In genomic region chr1:201191723-201192477, GRCh38 we compare ENCODE assay signal across 9 cellular contexts. TPM values are rescaled to one million over a fixed set of nuclear protein-coding genes. Genes with fewer than 3 reads are reported as not detected.
A peak's percentile ranks its signal among the peaks of the same experiment; 100 is the strongest.
DNase-seq lines count a peak whose midpoint lies in the region; ATAC-seq and TF ChIP-seq lines count a peak whose summit lies in the region.
"Had no signal": no experiment of that assay in that cellular context is flagged by ENCODE, and none has a peak within 500 bp of the region (broad histone marks: within the 10 kb centered on the region; RNA-seq: fewer than 3 reads in every experiment).

No MANE protein-coding gene starts in this region.

- CTCF ChIA-PET in BJ (lab: Yijun Ruan, JAX): interaction anchor here (0.5 to 0.9 kb wide), 3 partner anchors 31 to 93 kb away, joined by 3 read pairs; no protein-coding TSS in a partner anchor

- H3K9ac ChIP-seq in skeletal muscle tissue (ENCODE audit: low read depth in 1 of 3, low read length in 3 of 3): peak overlapping the region; percentile 35 to 99 (median 42)

- ATAC-seq in HG03432 (IDR thresholded peaks at IDR 0.05; ENCODE audit: unreplicated experiment) (no peak), GM18861 (IDR thresholded peaks at IDR 0.05; ENCODE audit: unreplicated experiment) (no peak)

- POLR2A ChIA-PET in BJ (lab: Charles Lee): no interaction called here

- H3K27ac ChIP-seq in skeletal muscle tissue (ENCODE audit: low read depth, low read length): peak overlapping the region; percentile 64

- H3K27me3 ChIP-seq in BJ (ENCODE audit: control insufficient read depth, insufficient read depth, low read length): no peaks in the 10 kb centered on the region; the same call in 1 of the 2 replicates
- peaks cover 0 to 3% (median 0%) of the 10 kb centered on the region in 3 donors for H3K27me3 ChIP-seq in skeletal muscle tissue (ENCODE audit: control insufficient read depth in 3 of 3, insufficient read depth in 3 of 3, low read length in 3 of 3)

- no peaks in the 10 kb centered on the region for H3K9me3 ChIP-seq in skeletal muscle tissue (ENCODE audit: control insufficient read depth in 3 of 3, low read length in 3 of 3)

- H3K4me1 ChIP-seq in skeletal muscle tissue (ENCODE audit: control insufficient read depth in 3 of 3, insufficient read depth in 3 of 3, low read length in 3 of 3): peaks cover 30 to 41% (median 37%) of the 10 kb centered on the region in 3 donors

- no peak overlapping the region for H3K4me3 ChIP-seq in BJ (ENCODE audit: low read depth, low read length)
- no peak overlapping the region for H3K4me3 ChIP-seq in cardiac fibroblast (replicated peaks in 1 of 2; ENCODE audit: low read depth in 2 of 2, low read length in 2 of 2)
- peak overlapping the region; percentile 53 to 97 (median 64) for H3K4me3 ChIP-seq in skeletal muscle tissue (ENCODE audit: low read length in 3 of 3)

- DNase-seq in BJ (ENCODE audit: low read depth) (peak; percentile 44), NCI-H226 (peak; percentile 77), cardiac fibroblast (ENCODE audit: low read depth in 2 of 2) (peak; percentile 51 to 91), medulla oblongata (ENCODE audit: extremely low spot score) (no peak), CD1c-positive myeloid dendritic cell (ENCODE audit: extremely low spot score) (no peak)
- DNase-seq: NCI-H526 had no signal

- H3K36me3 ChIP-seq in BJ (ENCODE audit: control insufficient read depth, insufficient read depth, low read length) (no peaks in the 10 kb centered on the region), skeletal muscle tissue (ENCODE audit: control insufficient read depth in 3 of 3, insufficient read depth in 3 of 3, low read length in 3 of 3) (peaks cover 0 to 36% (median 5%) of the 10 kb centered on the region in 3 donors)

- TF ChIP-seq CTCF in BJ (IDR thresholded peaks at IDR 0.05; ENCODE audit: insufficient read depth, low read depth, low read length) (no peak), cardiac fibroblast (IDR thresholded peaks at IDR 0.05; ENCODE audit: low read depth, low read length) (no peak)

RNA-seq across cellular contexts. Expression of gene IGFN1, which starts 1.3 kb away (rescaled TPM):
- polyA plus RNA-seq in BJ (2011; rRNA removed): not detected in 2 replicates
- polyA minus RNA-seq in BJ (2011; rRNA and poly(A)+ RNA removed): not detected in 2 replicates
- 0.52 TPM for total RNA-seq in skeletal muscle tissue

RNA-seq across cellular contexts. Expression of gene TMEM9, which starts 37.6 kb away (rescaled TPM):
- 121 and 171 TPM in 2 replicates for polyA plus RNA-seq in BJ (2011; rRNA removed)
- 64.7 and 85.3 TPM in 2 replicates for polyA minus RNA-seq in BJ (2011; rRNA and poly(A)+ RNA removed)
- total RNA-seq in skeletal muscle tissue: 50.1 TPM

Comparison
In these comparisons a context has a peak if more than half of its experiments do, and no peak if none do; other contexts are left out.
1. DNase-seq: peak in BJ (single experiment), NCI-H226 (single experiment) and cardiac fibroblast (2 of 2); none in medulla oblongata (single experiment) and CD1c-positive myeloid dendritic cell (single experiment).
2. H3K4me3 ChIP-seq: peak in skeletal muscle tissue (3 of 3); none in BJ (single experiment) and cardiac fibroblast (0 of 2).